Comparison of ENCODE assay signal across 9 cellular contexts in genomic region chrX:100441321-100441720, GRCh38. TPM values are rescaled to one million over a fixed set of nuclear protein-coding genes. Genes with fewer than 3 reads are reported as not detected.
DNase-seq lines count a peak whose midpoint lies in the region; ATAC-seq and TF ChIP-seq lines count a peak whose summit lies in the region.
"Not testable (repeated sequence)": the region's sequence is repeated elsewhere in the genome, so short reads cannot be mapped to it uniquely, and the experiment has no call there.
"Had no signal": no experiment of that assay in that cellular context is flagged by ENCODE, and none has a peak within 500 bp of the region (broad histone marks: within the 10 kb centered on the region; RNA-seq: fewer than 3 reads in every experiment).

No MANE protein-coding gene starts in this region.

- not testable (repeated sequence) for H4K20me1 ChIP-seq in PC-3 (ENCODE audit: low read length)

- H3K27me3 Mint-ChIP-seq in MCF 10A (ENCODE audit: insufficient read depth, unreplicated experiment): peaks cover 39% of the 10 kb centered on the region

- POLR2A ChIA-PET in PC-3 (lab: Charles Lee; ENCODE audit: unreplicated experiment); MCF 10A (lab: Yijun Ruan, JAX): not testable (repeated sequence)

- BruUV-seq in PC-3 (replicated peaks; lab: Mats Ljungman, UMichigan); MCF 10A (replicated peaks; lab: Mats Ljungman, UMichigan): not testable (repeated sequence)

- H3K4me1 Mint-ChIP-seq in MCF 10A (ENCODE audit: insufficient read depth, unreplicated experiment): peaks cover 11% of the 10 kb centered on the region

- not testable (repeated sequence) for H3K27ac Mint-ChIP-seq in MCF 10A (ENCODE audit: low read depth, unreplicated experiment)

- not testable (repeated sequence) for H3K4me1 ChIP-seq in PC-3 (ENCODE audit: insufficient read depth, low read length)

- H3K27ac ChIP-seq in PC-3 (ENCODE audit: low read length): not testable (repeated sequence)

- H3K36me3 ChIP-seq in PC-3 (ENCODE audit: low read depth, low read length): not testable (repeated sequence)

- not testable (repeated sequence) for H3K4me3 ChIP-seq in PC-3 (ENCODE audit: low read length)

- TF ChIP-seq CTCF in PC-3 (conservative IDR thresholded peaks at IDR 0.05; ENCODE audit: low read depth, low read length); MCF 10A (IDR thresholded peaks at IDR 0.05; ENCODE audit: unreplicated experiment): not testable (repeated sequence)

- not testable (repeated sequence) for H3K9ac ChIP-seq in PC-3 (ENCODE audit: low read length)

- H3K79me2 ChIP-seq in PC-3 (ENCODE audit: low read length): not testable (repeated sequence)

- not testable (repeated sequence) for H2AFZ ChIP-seq in PC-3 (ENCODE audit: low read length)

- not testable (repeated sequence) for H3K9me3 ChIP-seq in PC-3 (ENCODE audit: low read length)

- ATAC-seq in PC-3: not testable (repeated sequence)
- peak; percentile 44 for ATAC-seq in esophagus mucosa

- CTCF ChIA-PET in PC-3 (lab: Charles Lee); MCF 10A (lab: Yijun Ruan, JAX): not testable (repeated sequence)

- H3K36me3 Mint-ChIP-seq in MCF 10A (ENCODE audit: insufficient read depth, unreplicated experiment): not testable (repeated sequence)

- H3K4me2 ChIP-seq in PC-3 (ENCODE audit: low read length): not testable (repeated sequence)

- peak; percentile 2 for DNase-seq in ELR (ENCODE audit: low read depth)
- peak; percentile 44 for DNase-seq in HT1080 (ENCODE audit: low read depth)
- peak; percentile 42 for DNase-seq in PC-3
- DNase-seq in T1000 (lab: John Stamatoyannopoulos, UW): peak; percentile 0
- peak; percentile 37 for DNase-seq in MCF 10A (ENCODE audit: unreplicated experiment)
- peak; percentile 24 for DNase-seq in kidney tubule cell (ENCODE audit: low spot score)

- not testable (repeated sequence) for H3K27me3 ChIP-seq in PC-3 (ENCODE audit: low read length)

- not testable (repeated sequence) for H3K4me3 Mint-ChIP-seq in MCF 10A (ENCODE audit: unreplicated experiment)

- H3K9me2 ChIP-seq in PC-3 (replicated peaks; ENCODE audit: low read length): not testable (repeated sequence)

- intact Hi-C loops in PC-3 (cut with micrococcal nuclease): not testable (repeated sequence)
- intact Hi-C loops in MCF 10A (cut with micrococcal nuclease): loop anchor here (10.0 kb wide), 1 partner anchor 173 kb away; no protein-coding TSS in a partner anchor

- H3F3A ChIP-seq in PC-3 (ENCODE audit: low read length, unreplicated experiment): not testable (repeated sequence)

- H3K9me3 Mint-ChIP-seq in MCF 10A (ENCODE audit: unreplicated experiment): not testable (repeated sequence)

RNA-seq across cellular contexts. Expression of gene PCDH19, which starts 31.2 kb away (rescaled TPM):
- total RNA-seq in HT1080 (2014; rRNA removed; shearing (Covaris generic)): not detected in 2 replicates
- polyA plus RNA-seq in HT1080 (2015; cell fraction: cytosol; rRNA removed): not detected in 2 replicates
- polyA plus RNA-seq in HT1080 (2015; cell fraction: nucleus; rRNA removed): not detected in 2 replicates
- total RNA-seq in PC-3 (2014; rRNA removed): not detected in 2 replicates
- 0.12 and 0.70 TPM in 2 replicates for total RNA-seq in MCF 10A (2022)
- total RNA-seq in esophagus mucosa: 0.64 TPM
- total RNA-seq: CD8-positive, alpha-beta memory T cell had no signal
- polyA plus RNA-seq: CD14-positive monocyte; CD8-positive, alpha-beta memory T cell had no signal
